Comparison of ENCODE assay signal across 9 cellular contexts in the genomic region with DNA sequence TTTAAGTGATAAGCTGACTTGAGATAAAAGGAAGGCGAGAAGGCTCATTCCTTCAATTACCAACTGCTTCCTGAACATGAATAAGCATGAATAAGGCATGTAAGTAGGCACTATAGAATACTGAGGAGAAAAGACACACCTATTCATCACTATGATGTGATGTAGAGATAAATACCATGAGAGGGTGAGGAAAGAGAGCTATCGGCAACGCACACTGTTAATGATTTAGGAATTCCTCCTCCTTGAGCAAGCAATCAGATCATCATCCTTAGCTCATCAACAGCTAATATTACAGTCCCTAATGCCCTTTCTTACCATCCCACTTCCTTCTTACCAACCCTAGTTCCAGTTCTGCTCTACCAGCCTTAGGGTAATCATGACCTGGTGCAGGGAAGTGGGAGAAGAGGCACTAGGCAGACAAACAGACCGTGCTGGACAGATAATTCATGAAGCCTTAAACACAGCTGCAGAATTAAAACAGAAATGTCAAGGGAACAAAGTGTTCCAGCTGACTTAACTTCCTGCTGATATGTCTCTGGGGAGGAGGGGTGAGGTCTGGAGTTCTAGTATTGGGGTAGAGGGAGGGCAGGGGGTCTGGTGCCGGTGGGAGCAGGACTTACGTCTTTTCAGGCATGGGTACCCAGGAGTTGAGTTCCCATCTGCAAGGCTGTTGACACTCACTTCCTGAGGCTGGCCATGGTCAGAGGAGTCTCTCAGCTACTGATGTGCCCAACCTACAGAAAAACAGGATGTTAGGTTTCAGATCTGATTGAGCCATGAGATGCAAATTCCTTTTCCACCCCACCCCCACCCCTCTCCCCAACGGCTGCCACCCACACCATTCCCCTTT. TPM values are rescaled to one million over a fixed set of nuclear protein-coding genes. Genes with fewer than 3 reads are reported as not detected.
DNase-seq lines count a peak whose midpoint lies in the region; ATAC-seq, FAIRE-seq and TF ChIP-seq lines count a peak whose summit lies in the region.
"Had no signal": no experiment of that assay in that cellular context is flagged by ENCODE, and none has a peak within 500 bp of the region (broad histone marks: within the 10 kb centered on the region; RNA-seq: fewer than 3 reads in every experiment).

No MANE protein-coding gene starts in this region.

- H3K23ac ChIP-seq in H1 (ENCODE audit: insufficient read length): no peak overlapping the region

- no peaks in the 10 kb centered on the region for H3K79me1 ChIP-seq in H1 (ENCODE audit: low read depth, low read length)

- no peak overlapping the region; the same call in 1 of the 2 replicates for H2BK5ac ChIP-seq in H1 (ENCODE audit: low read depth, low read length)

- H2AK5ac ChIP-seq in H1 (ENCODE audit: low read depth, low read length): no peak overlapping the region

- H3K4me3 ChIP-seq in H1 (ENCODE audit: extremely low read depth in 1 of 4, insufficient read depth in 2 of 4, low read depth in 3 of 4, low read length in 4 of 4): no peak overlapping the region

- H3K27me3 ChIP-seq in H1 (replicated peaks in 1 of 4; ENCODE audit: control insufficient read depth in 3 of 4, extremely low read depth in 1 of 4, insufficient read depth in 3 of 4, low read length in 3 of 4): no peaks in the 10 kb centered on the region

- TF ChIP-seq EP300 in H1 (IDR thresholded peaks at IDR 0.05; ENCODE audit: borderline replicate concordance in 1 of 2, low read depth in 2 of 2, low read length in 2 of 2): no peak

- peak overlapping the region; percentile 37; the same call in 1 of the 2 replicates for H2AFZ ChIP-seq in H1 (ENCODE audit: low read length)

- H3K27me3 Mint-ChIP-seq in natural killer cell (ENCODE audit: low read depth in 2 of 2) (no peaks in the 10 kb centered on the region), Calu3 (ENCODE audit: unreplicated experiment) (peaks cover 67% of the 10 kb centered on the region)

- intact Hi-C loops in natural killer cell (cut with micrococcal nuclease): no loop called here
- intact Hi-C loops in Calu3 (cut with micrococcal nuclease; ENCODE audit: unreplicated experiment): no loop called here

- H3K56ac ChIP-seq in H1 (replicated peaks; ENCODE audit: insufficient read length, low read depth, low read length): no peak overlapping the region

- peak; percentile 96 for FAIRE-seq in GM18507 (lab: Jason Lieb, UNC)
- FAIRE-seq in RCC 7860 (lab: Jason Lieb, UNC): no peak
- no peak for FAIRE-seq in H1 (lab: Jason Lieb, UNC)

- peak; percentile 67 for ATAC-seq in HG02678 (IDR thresholded peaks at IDR 0.05; ENCODE audit: unreplicated experiment)
- peak; percentile 67 to 83 (median 78) for ATAC-seq in natural killer cell

- peaks cover 2 to 3% of the 10 kb centered on the region in 2 donors for H3K9me3 Mint-ChIP-seq in natural killer cell
- H3K9me3 Mint-ChIP-seq in Calu3 (ENCODE audit: low read depth, unreplicated experiment): peaks cover 5% of the 10 kb centered on the region

- H3K4ac ChIP-seq in H1 (replicated peaks; ENCODE audit: insufficient read length, low read depth, low read length): no peak overlapping the region

- peak overlapping the region; percentile 78; the same call in 1 of the 2 replicates for H2BK12ac ChIP-seq in H1 (ENCODE audit: low read depth, low read length)

- no peaks in the 10 kb centered on the region for H3K36me3 Mint-ChIP-seq in natural killer cell
- H3K36me3 Mint-ChIP-seq in Calu3 (ENCODE audit: insufficient read depth, unreplicated experiment): no peaks in the 10 kb centered on the region

- no peak for TF ChIP-seq RAD21 in H1 (IDR thresholded peaks at IDR 0.05 in 1 of 2, conservative IDR thresholded peaks at IDR 0.05 in 1 of 2; ENCODE audit: low read depth in 2 of 2, low read length in 2 of 2)

- no peak overlapping the region for H3K27ac ChIP-seq in H1 (ENCODE audit: low read depth, low read length)
- H3K27ac ChIP-seq: VCaP had no signal

- H3K79me2 ChIP-seq in H1 (ENCODE audit: control insufficient read depth in 1 of 2, insufficient read depth in 2 of 2, low read length in 2 of 2): no peaks in the 10 kb centered on the region

- TF ChIP-seq POLR2A in H1 (IDR thresholded peaks at IDR 0.05; ENCODE audit: control extremely low read depth in 1 of 2, low read depth in 2 of 2, low read length in 2 of 2): no peak

- POLR2A ChIA-PET in H1 (lab: Charles Lee; ENCODE audit: partially characterized antibody): interaction anchor here (1.0 to 3.1 kb wide), 5 partner anchors 10 to 63 kb away, joined by 3 to 7 read pairs (median 3); partner anchors contain the start of gene CREG1

- no peak overlapping the region for H4K5ac ChIP-seq in H1 (ENCODE audit: insufficient read length, low read depth, low read length)

- no peak overlapping the region; a peak in 1 of 4 replicates for H3K4me2 ChIP-seq in H1 (ENCODE audit: insufficient read depth in 1 of 2, low read depth in 2 of 2, low read length in 2 of 2)

- H3K4me1 ChIP-seq in H1 (replicated peaks in 1 of 4; ENCODE audit: control insufficient read depth in 3 of 4, insufficient read depth in 4 of 4, low read length in 3 of 4): peaks cover 0 to 9% (median 5%) of the 10 kb centered on the region in 4 experiments; a peak in 5 of 7 replicates

- no peak overlapping the region for H3K9ac ChIP-seq in H1 (replicated peaks in 1 of 4; ENCODE audit: extremely low read depth in 1 of 4, low read depth in 3 of 4, low read length in 3 of 4)

- TF ChIP-seq CTCF in H1 (IDR thresholded peaks at IDR 0.05; ENCODE audit: control extremely low read depth in 1 of 3, insufficient read depth in 1 of 3, low read depth in 1 of 3, low read length in 3 of 3): no peak
- no peak for TF ChIP-seq CTCF in natural killer cell (IDR thresholded peaks at IDR 0.05)
- no peak for TF ChIP-seq CTCF in Calu3 (IDR thresholded peaks at IDR 0.05; ENCODE audit: unreplicated experiment)

- H4K8ac ChIP-seq in H1 (ENCODE audit: extremely low read depth, insufficient read depth, low read length): no peak overlapping the region; the same call in 1 of the 2 replicates

- H3K4me1 Mint-ChIP-seq in natural killer cell (peaks cover 29 to 37% of the 10 kb centered on the region in 2 donors), Calu3 (ENCODE audit: low read depth, unreplicated experiment) (no peaks in the 10 kb centered on the region)

- peak overlapping the region; percentile 47 for H3K4me3 Mint-ChIP-seq in natural killer cell
- no peak overlapping the region for H3K4me3 Mint-ChIP-seq in Calu3 (ENCODE audit: low read depth, unreplicated experiment)

- H2BK120ac ChIP-seq in H1 (replicated peaks; ENCODE audit: low read depth, low read length): no peak overlapping the region

- no peaks in the 10 kb centered on the region for H3K9me3 ChIP-seq in H1 (ENCODE audit: insufficient read depth in 2 of 2, low read depth in 1 of 2, low read length in 1 of 2)

- H2BK20ac ChIP-seq in H1 (ENCODE audit: low read length): peak overlapping the region; percentile 3; the same call in 1 of the 2 replicates

- no peak for DNase-seq in GM18507 (ENCODE audit: extremely low spot score, insufficient read length, low read depth)
- peak; percentile 35 for DNase-seq in RCC 7860 (ENCODE audit: low spot score)
- DNase-seq in H1 (ENCODE audit: low read depth in 1 of 2, low spot score in 2 of 2): no peak
- no peak for DNase-seq in natural killer cell
- DNase-seq in Calu3: no peak
- DNase-seq in stimulated activated CD4-positive, alpha-beta T cell treated with anti-CD3 and anti-CD28 coated beads, Interleukin-4, amount 100 ng/mL, for 24 hours: no peak
- DNase-seq in activated effector memory CD4-positive, alpha-beta T cell treated with anti-CD3 and anti-CD28 coated beads, Interleukin-2, amount 50 U/mL, for 16 hours: no peak

- H3K27ac Mint-ChIP-seq in natural killer cell: peak overlapping the region; percentile 46 to 68
- no peak overlapping the region for H3K27ac Mint-ChIP-seq in Calu3 (ENCODE audit: unreplicated experiment)

- H3K36me3 ChIP-seq in H1 (ENCODE audit: control insufficient read depth in 2 of 4, insufficient read depth in 4 of 4, low read length in 3 of 4): no peaks in the 10 kb centered on the region

- no peaks in the 10 kb centered on the region for H4K20me1 ChIP-seq in H1 (replicated peaks in 1 of 2; ENCODE audit: control insufficient read depth in 1 of 2, insufficient read depth in 2 of 2, low read length in 2 of 2)

- H3K18ac ChIP-seq in H1 (ENCODE audit: extremely low read depth, low read length): no peak overlapping the region

- peak overlapping the region; percentile 9 for H4K91ac ChIP-seq in H1 (replicated peaks; ENCODE audit: insufficient read length, low read length)

- no peaks in the 10 kb centered on the region; the same call in 1 of the 2 replicates for H3K23me2 ChIP-seq in H1 (ENCODE audit: low read depth, low read length)

- no peak overlapping the region for H2BK15ac ChIP-seq in H1 (ENCODE audit: low read length)

- H3K14ac ChIP-seq in H1 (ENCODE audit: insufficient read length): no peak overlapping the region

- CTCF ChIA-PET in H1 (lab: Charles Lee; ENCODE audit: partially characterized antibody) (interaction anchor here (0.9 to 1.8 kb wide), 5 partner anchors 9 to 465 kb away, joined by 3 to 4 read pairs (median 3); no protein-coding TSS in a partner anchor), Calu3 (lab: Charles Lee) (no interaction called here)

- no TSS peak for BruUV-seq in Calu3 (replicated peaks; lab: Mats Ljungman, UMichigan)

- 85% methylated on average over 6 of the region's 7 CpGs; no CpG with 5 or more reads in 1 of the 2 experiments for WGBS in H1 (ENCODE audit: extremely low coverage in 1 of 2, insufficient coverage in 1 of 2, insufficient read length in 1 of 2, insufficient replicate concordance in 2 of 2, low coverage in 1 of 2, low lambda C conversion rate in 2 of 2, missing lambda C conversion rate in 1 of 2), 2 experiments

TF ChIP-seq in H1, 55 proteins besides CTCF, POLR2A, EP300 and RAD21 (continues in another document):
- TF ChIP-seq KDM4A (IDR thresholded peaks at IDR 0.05; ENCODE audit: low read depth, low read length, severe bottlenecking) (no peak), SP1 (IDR thresholded peaks at IDR 0.05; ENCODE audit: low read depth, low read length) (0 out of 2 replicates have a peak, but pooled peaks have one; percentile 35), TAF1 (IDR thresholded peaks at IDR 0.05; ENCODE audit: low read depth, low read length) (0 out of 2 replicates have a peak, but pooled peaks have one; percentile 18), ASH2L (IDR thresholded peaks at IDR 0.05; ENCODE audit: low read length) (peak; percentile 19), BACH1 (IDR thresholded peaks at IDR 0.05; ENCODE audit: low read length) (no peak)

RNA-seq across cellular contexts. Expression of gene RCSD1, which starts 12.7 kb away (rescaled TPM):
- 0.69 and 0.98 TPM in 2 replicates for total RNA-seq in H1 (2021; fragmentation: NEBNext Ultra II Directional; extraction: Animal tissue kit (Norgen Biotek cat#: 25700))
- 0.35 and 0.47 TPM in 2 replicates for polyA plus RNA-seq in H1 (2011; rRNA removed)
- polyA plus RNA-seq in H1 (2011; cell fraction: cytosol; rRNA removed): 0.69 TPM
- polyA plus RNA-seq in H1 (2011; cell fraction: nucleus; rRNA removed): 0.27 TPM
- 0.46 to 0.58 TPM (median 0.53 TPM) in 4 replicates for polyA plus RNA-seq in H1 (2012, experiment 1 of 2)
- 0.13 TPM for polyA plus RNA-seq in H1 (2012, experiment 2 of 2)
- polyA plus RNA-seq in H1 (2013, experiment 1 of 2): 0.22 TPM
- polyA plus RNA-seq in H1 (2013, experiment 2 of 2): 0.24 TPM
- 0.60 and 0.73 TPM in 2 replicates for polyA minus RNA-seq in H1 (2011; rRNA and poly(A)+ RNA removed)
- 0.37 TPM for polyA minus RNA-seq in H1 (2011; cell fraction: cytosol; rRNA and poly(A)+ RNA removed)
- polyA minus RNA-seq in H1 (2011; cell fraction: nucleus; rRNA and poly(A)+ RNA removed): not detected
- total RNA-seq in natural killer cell (100 to 1,000 TPM in 2 of 3 donors, 10 to 100 TPM in 1; 86.3 to 130 (median 110) TPM), Calu3 (2022) (not detected in 2 replicates)

Comparison
In these comparisons a context has a peak if more than half of its experiments do, and no peak if none do; other contexts are left out.
1. RNA of gene RCSD1, which starts 12.7 kb away (total RNA-seq): 86.3 to 130 TPM in natural killer cell; 0.69 to 0.98 TPM in H1 and not detected in Calu3; every median in the first group is over 10 times any median in the second.